ENCODE assay signal across 23 cellular contexts in the genomic region with DNA sequence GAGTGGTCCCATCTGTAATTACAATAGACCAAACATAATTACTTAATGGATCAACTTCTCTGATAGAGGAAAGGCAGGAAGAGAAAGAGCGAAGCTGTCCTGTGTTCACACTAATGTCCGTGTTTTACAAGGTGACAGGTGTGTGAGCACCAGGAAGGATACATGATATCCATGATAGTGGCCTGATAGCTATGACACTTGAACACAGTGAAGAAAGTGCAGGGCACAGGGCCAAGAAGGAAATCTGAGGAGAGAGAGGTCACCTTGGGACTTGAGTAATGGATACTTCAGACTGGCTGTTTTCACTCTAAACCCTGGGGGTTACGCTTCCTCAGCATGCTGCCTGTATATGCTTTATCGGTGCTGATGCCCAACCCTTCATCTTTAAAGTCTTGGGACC. TPM values are rescaled to one million over a fixed set of nuclear protein-coding genes. Genes with fewer than 3 reads are reported as not detected.
DNase-seq lines count a peak whose midpoint lies in the region; ATAC-seq and TF ChIP-seq lines count a peak whose summit lies in the region.
"Had no signal": no experiment of that assay in that cellular context is flagged by ENCODE, and none has a peak within 500 bp of the region (broad histone marks: within the 10 kb centered on the region; RNA-seq: fewer than 3 reads in every experiment).

No MANE protein-coding gene starts in this region.

- peak; percentile 64 to 82 for ATAC-seq in gastrocnemius medialis
- ATAC-seq: PC-3, T-cell had no signal

- TF ChIP-seq CTCF in gastrocnemius medialis (IDR thresholded peaks at IDR 0.05 in 4 of 5, conservative IDR thresholded peaks at IDR 0.05 in 1 of 5): no peak
- TF ChIP-seq CTCF in breast epithelium (IDR thresholded peaks at IDR 0.05): no peak

- H3K4me3 ChIP-seq in gastrocnemius medialis (no peak overlapping the region), breast epithelium (no peak overlapping the region)
- H3K4me3 ChIP-seq: GM23248, HAP-1, MG63 had no signal

- H3K4me1 ChIP-seq in gastrocnemius medialis (peaks cover 35 to 44% of the 10 kb centered on the region in 2 donors), breast epithelium (no peaks in the 10 kb centered on the region)
- H3K4me1 ChIP-seq: HAP-1 had no signal

- intact Hi-C loops in gastrocnemius medialis (cut with DNase I; ENCODE audit: low total_unique reads) (no loop called here), breast epithelium (cut with DNase I; ENCODE audit: low total_unique reads) (no loop called here)
- intact Hi-C loops in activated CD4-positive, alpha-beta memory T cell treated with anti-CD3 and anti-CD28 coated beads for 36 hours (cut with micrococcal nuclease): no loop called here

- TF ChIP-seq POLR2A in gastrocnemius medialis (IDR thresholded peaks at IDR 0.05) (no peak), breast epithelium (IDR thresholded peaks at IDR 0.05) (no peak)

- no peaks in the 10 kb centered on the region for H3K27me3 Mint-ChIP-seq in activated CD4-positive, alpha-beta memory T cell treated with anti-CD3 and anti-CD28 coated beads for 36 hours

- H3K27ac ChIP-seq in gastrocnemius medialis: peak overlapping the region in 3 of 4 donors; percentile 2 to 70 (median 21)
- H3K27ac ChIP-seq in breast epithelium: no peak overlapping the region
- H3K27ac ChIP-seq: C4-2B, GM23248 had no signal

- H3K9me3 Mint-ChIP-seq in activated CD4-positive, alpha-beta memory T cell treated with anti-CD3 and anti-CD28 coated beads for 36 hours: peaks cover 13% of the 10 kb centered on the region

- POLR2A ChIA-PET in activated CD4-positive, alpha-beta memory T cell treated with anti-CD3 and anti-CD28 coated beads for 36 hours (lab: Charles Lee): no interaction called here

- no peaks in the 10 kb centered on the region for H3K27me3 ChIP-seq in gastrocnemius medialis
- no peaks in the 10 kb centered on the region for H3K27me3 ChIP-seq in breast epithelium
- H3K27me3 ChIP-seq: MG63 had no signal

- CTCF ChIA-PET in activated CD4-positive, alpha-beta memory T cell treated with anti-CD3 and anti-CD28 coated beads for 36 hours (lab: Charles Lee): interaction anchor here (1.2 to 3.4 kb wide), 3 partner anchors 11 to 218 kb away, joined by 3 to 18 read pairs (median 6); no protein-coding TSS in a partner anchor

- peak; percentile 44 for DNase-seq in NCI-H748 (lab: John Stamatoyannopoulos, UW; ENCODE audit: unreplicated experiment)
- no peak for DNase-seq in NCI-H748 treated with DMSO at 0.1 percent for 48 hours (lab: John Stamatoyannopoulos, UW)
- DNase-seq in NCI-H2029 treated with DMSO at 0.1 percent for 48 hours (lab: John Stamatoyannopoulos, UW): peak; percentile 14
- DNase-seq in NCI-H69 (lab: John Stamatoyannopoulos, UW): peak; percentile 70
- DNase-seq in gastrocnemius medialis: peak; percentile 40 to 77
- DNase-seq in glomerular visceral epithelial cell (ENCODE audit: extremely low spot score): no peak
- no peak for DNase-seq in breast epithelium (ENCODE audit: low spot score in 2 of 2)
- no peak for DNase-seq in activated CD4-positive, alpha-beta memory T cell treated with anti-CD3 and anti-CD28 coated beads for 36 hours
- DNase-seq: ACHN, AML-193, GF-D8, GM23248, Kasumi-1, MG63, NCI-H1048, NCI-H1694 treated with DMSO at 0.1 percent for 48 hours, NCI-H774, PC-3, RPMI8226, SHP77 treated with DMSO at 0.1 percent for 48 hours, T-cell had no signal

- H3K27ac Mint-ChIP-seq in activated CD4-positive, alpha-beta memory T cell treated with anti-CD3 and anti-CD28 coated beads for 36 hours: no peak overlapping the region
- H3K27ac Mint-ChIP-seq: T-cell had no signal

- peaks cover 9% of the 10 kb centered on the region for H3K36me3 Mint-ChIP-seq in activated CD4-positive, alpha-beta memory T cell treated with anti-CD3 and anti-CD28 coated beads for 36 hours

- no peaks in the 10 kb centered on the region for H3K9me3 ChIP-seq in gastrocnemius medialis
- H3K9me3 ChIP-seq in breast epithelium: no peaks in the 10 kb centered on the region
- H3K9me3 ChIP-seq: HAP-1, MG63 had no signal

- in situ Hi-C loops in gastrocnemius medialis (cut with MboI; ENCODE audit: low sequenced_read_pairs in 4 of 4): no loop called here

- no peak overlapping the region for H3K4me3 Mint-ChIP-seq in activated CD4-positive, alpha-beta memory T cell treated with anti-CD3 and anti-CD28 coated beads for 36 hours
- H3K4me3 Mint-ChIP-seq: T-cell had no signal

- H3K36me3 ChIP-seq in gastrocnemius medialis (no peaks in the 10 kb centered on the region), breast epithelium (no peaks in the 10 kb centered on the region)

- H3K4me1 Mint-ChIP-seq in activated CD4-positive, alpha-beta memory T cell treated with anti-CD3 and anti-CD28 coated beads for 36 hours (ENCODE audit: low read depth): no peaks in the 10 kb centered on the region
- H3K4me1 Mint-ChIP-seq: T-cell had no signal

RNA-seq across cellular contexts. Expression of gene TUB, which starts 29.4 kb away (rescaled TPM):
- total RNA-seq in gastrocnemius medialis (1 to 10 TPM in 2 of 4 donors, under 1 TPM in 2; 0.71 to 1.2 (median 1.1) TPM), breast epithelium (10 to 100 TPM in 2 of 3 donors, 1 to 10 TPM in 1; 6.3 to 17.7 (median 11.2) TPM)
- under 1 TPM; 0.36 to 0.58 TPM for total RNA-seq in activated CD4-positive, alpha-beta memory T cell treated with anti-CD3 and anti-CD28 coated beads for 36 hours

RNA-seq across cellular contexts. Expression of gene RIC3, which starts 58.4 kb away (rescaled TPM):
- total RNA-seq in gastrocnemius medialis: 1 to 10 TPM; 2.2 to 7.1 (median 4.1) TPM
- total RNA-seq in breast epithelium: 10 to 100 TPM in 2 of 3 donors, 1 to 10 TPM in 1; 4.5 to 48.0 (median 24.3) TPM
- total RNA-seq in activated CD4-positive, alpha-beta memory T cell treated with anti-CD3 and anti-CD28 coated beads for 36 hours: 1 to 10 TPM; 5.0 to 5.6 TPM
- total RNA-seq: GM23248, PC-3 had no signal

Comparison
In these comparisons a context has a peak if more than half of its experiments do, and no peak if none do; other contexts are left out.
1. DNase-seq: peak in NCI-H748 (single experiment), NCI-H2029 treated with DMSO at 0.1 percent for 48 hours (single experiment), NCI-H69 (single experiment) and gastrocnemius medialis (2 of 2); none in NCI-H748 treated with DMSO at 0.1 percent for 48 hours (single experiment), glomerular visceral epithelial cell (single experiment), breast epithelium (0 of 2) and activated CD4-positive, alpha-beta memory T cell treated with anti-CD3 and anti-CD28 coated beads for 36 hours (single experiment).
2. H3K27ac ChIP-seq: peak in gastrocnemius medialis (3 of 4); none in breast epithelium (0 of 2).